ENCODE assay signal across 24 cellular contexts in genomic region chr3:151443583-151443982, GRCh38. TPM values are rescaled to one million over a fixed set of nuclear protein-coding genes. Genes with fewer than 3 reads are reported as not detected.
DNase-seq lines count a peak whose midpoint lies in the region; ATAC-seq lines count a peak whose summit lies in the region.
"Had no signal": no experiment of that assay in that cellular context is flagged by ENCODE, and none has a peak within 500 bp of the region (broad histone marks: within the 10 kb centered on the region; RNA-seq: fewer than 3 reads in every experiment).

No MANE protein-coding gene starts in this region.

- no peaks in the 10 kb centered on the region for H3K4me1 Mint-ChIP-seq in activated CD4-positive, alpha-beta memory T cell treated with anti-CD3 and anti-CD28 coated beads for 36 hours (ENCODE audit: low read depth)
- H3K4me1 Mint-ChIP-seq: activated CD4-positive, alpha-beta T cell treated with anti-CD3 and anti-CD28 coated beads, Interleukin-2, amount 10 ng/mL, durations not matched to agents 7 days and 5 days; B cell; memory B cell; naive thymus-derived CD8-positive, alpha-beta T cell had no signal

- H3K36me3 Mint-ChIP-seq in activated CD4-positive, alpha-beta memory T cell treated with anti-CD3 and anti-CD28 coated beads for 36 hours = no peaks in the 10 kb centered on the region
- H3K36me3 Mint-ChIP-seq: memory B cell; naive thymus-derived CD8-positive, alpha-beta T cell had no signal

- peak; percentile 27 for DNase-seq in EH (ENCODE audit: low read depth)
- DNase-seq in M059J (ENCODE audit: low read depth) = peak; percentile 47
- DNase-seq in dermis blood vessel endothelial cell = peak; percentile 32
- DNase-seq in lung microvascular endothelial cell (ENCODE audit: low read depth in 2 of 2) = peak; percentile 12 to 22
- DNase-seq in activated CD4-positive, alpha-beta memory T cell treated with anti-CD3 and anti-CD28 coated beads for 36 hours = no peak
- no peak for DNase-seq in epidermal melanocyte (ENCODE audit: insufficient read length, low spot score)
- DNase-seq in hepatic stellate cell (ENCODE audit: low spot score) = no peak
- DNase-seq: activated CD4-positive, alpha-beta T cell treated with anti-CD3 and anti-CD28 coated beads, Interleukin-2, amount 10 ng/mL, durations not matched to agents 7 days and 5 days; activated CD8-positive, alpha-beta memory T cell treated with anti-CD3 and anti-CD28 coated beads, Interleukin-2, amount 50 U/mL, for 4 hours; activated effector memory CD4-positive, alpha-beta T cell treated with anti-CD3 and anti-CD28 coated beads, Interleukin-2, amount 50 U/mL, for 16 hours; caudate nucleus; COR-L47; effector CD4-positive, alpha-beta T cell; MM.1S; naive thymus-derived CD8-positive, alpha-beta T cell; NCI-H1694 treated with DMSO at 0.1 percent for 48 hours; NCI-H446 treated with DMSO at 0.1 percent for 48 hours; stimulated activated CD4-positive, alpha-beta T cell treated with anti-CD3 and anti-CD28 coated beads, Interleukin-2, amount 100 ng/mL, for 48 hours; trophoblast cell had no signal

- ATAC-seq in HG02970 (IDR thresholded peaks at IDR 0.05; ENCODE audit: low FRiP score, unreplicated experiment) = no peak
- ATAC-seq: naive thymus-derived CD8-positive, alpha-beta T cell had no signal

- CTCF ChIA-PET in activated CD4-positive, alpha-beta memory T cell treated with anti-CD3 and anti-CD28 coated beads for 36 hours (lab: Charles Lee) = interaction anchor here (1.8 kb wide), 1 partner anchor 8 kb away, joined by 5 read pairs; no protein-coding TSS in a partner anchor

- no peak overlapping the region for H3K27ac Mint-ChIP-seq in activated CD4-positive, alpha-beta memory T cell treated with anti-CD3 and anti-CD28 coated beads for 36 hours
- H3K27ac Mint-ChIP-seq: activated CD4-positive, alpha-beta T cell treated with anti-CD3 and anti-CD28 coated beads, Interleukin-2, amount 10 ng/mL, durations not matched to agents 7 days and 5 days; B cell; memory B cell; naive thymus-derived CD8-positive, alpha-beta T cell; stimulated activated naive CD8-positive, alpha-beta T cell treated with anti-CD3 and anti-CD28 coated beads, Interleukin-15, Interleukin-2, amounts not matched to agents 100 ng/mL and 50 ng/mL, for 24 hours had no signal

- intact Hi-C loops in activated CD4-positive, alpha-beta memory T cell treated with anti-CD3 and anti-CD28 coated beads for 36 hours (cut with micrococcal nuclease) = no loop called here

- H3K27me3 Mint-ChIP-seq in activated CD4-positive, alpha-beta memory T cell treated with anti-CD3 and anti-CD28 coated beads for 36 hours = peaks cover 12% of the 10 kb centered on the region
- H3K27me3 Mint-ChIP-seq: stimulated activated naive CD8-positive, alpha-beta T cell treated with anti-CD3 and anti-CD28 coated beads, Interleukin-15, Interleukin-2, amounts not matched to agents 100 ng/mL and 50 ng/mL, for 24 hours had no signal

- POLR2A ChIA-PET in activated CD4-positive, alpha-beta memory T cell treated with anti-CD3 and anti-CD28 coated beads for 36 hours (lab: Charles Lee) = no interaction called here

- H3K9me3 Mint-ChIP-seq in activated CD4-positive, alpha-beta memory T cell treated with anti-CD3 and anti-CD28 coated beads for 36 hours = no peaks in the 10 kb centered on the region
- H3K9me3 Mint-ChIP-seq: activated CD4-positive, alpha-beta T cell treated with anti-CD3 and anti-CD28 coated beads, Interleukin-2, amount 10 ng/mL, durations not matched to agents 7 days and 5 days; naive thymus-derived CD8-positive, alpha-beta T cell; stimulated activated naive CD8-positive, alpha-beta T cell treated with anti-CD3 and anti-CD28 coated beads, Interleukin-15, Interleukin-2, amounts not matched to agents 100 ng/mL and 50 ng/mL, for 24 hours had no signal

- no peak overlapping the region for H3K4me3 Mint-ChIP-seq in activated CD4-positive, alpha-beta memory T cell treated with anti-CD3 and anti-CD28 coated beads for 36 hours
- H3K4me3 Mint-ChIP-seq: activated CD4-positive, alpha-beta T cell treated with anti-CD3 and anti-CD28 coated beads, Interleukin-2, amount 10 ng/mL, durations not matched to agents 7 days and 5 days; B cell; memory B cell; naive thymus-derived CD8-positive, alpha-beta T cell; stimulated activated naive CD8-positive, alpha-beta T cell treated with anti-CD3 and anti-CD28 coated beads, Interleukin-15, Interleukin-2, amounts not matched to agents 100 ng/mL and 50 ng/mL, for 24 hours had no signal

RNA-seq across cellular contexts. Expression of gene IGSF10, which starts 17.3 kb away (rescaled TPM):
- total RNA-seq in M059J (2014; rRNA removed; shearing (Covaris generic)) = 4.3 and 5.1 TPM in 2 replicates
- total RNA-seq in dermis blood vessel endothelial cell = under 0.01 and 0.05 TPM in 2 replicates
- total RNA-seq in lung microvascular endothelial cell = not detected in 2 replicates
- not detected for total RNA-seq in activated CD4-positive, alpha-beta memory T cell treated with anti-CD3 and anti-CD28 coated beads for 36 hours
- total RNA-seq: activated CD4-positive, alpha-beta T cell treated with anti-CD3 and anti-CD28 coated beads, Interleukin-2, amount 10 ng/mL, durations not matched to agents 7 days and 5 days; B cell; naive thymus-derived CD8-positive, alpha-beta T cell had no signal

RNA-seq across cellular contexts. Expression of gene P2RY12, which starts 59.0 kb away (rescaled TPM):
- total RNA-seq in M059J (2014; rRNA removed; shearing (Covaris generic)) = not detected in 2 replicates
- not detected in 2 replicates for total RNA-seq in dermis blood vessel endothelial cell
- total RNA-seq in lung microvascular endothelial cell = not detected in 2 replicates
- total RNA-seq in activated CD4-positive, alpha-beta memory T cell treated with anti-CD3 and anti-CD28 coated beads for 36 hours = not detected
- total RNA-seq: activated CD4-positive, alpha-beta T cell treated with anti-CD3 and anti-CD28 coated beads, Interleukin-2, amount 10 ng/mL, durations not matched to agents 7 days and 5 days; H4; naive thymus-derived CD8-positive, alpha-beta T cell had no signal

Comparison
In these comparisons a context has a peak if more than half of its experiments do, and no peak if none do; other contexts are left out.
1. DNase-seq: peak in EH (single experiment), M059J (single experiment), dermis blood vessel endothelial cell (single experiment) and lung microvascular endothelial cell (2 of 2); none in activated CD4-positive, alpha-beta memory T cell treated with anti-CD3 and anti-CD28 coated beads for 36 hours (single experiment), epidermal melanocyte (single experiment) and hepatic stellate cell (single experiment).